In the genomic region with DNA sequence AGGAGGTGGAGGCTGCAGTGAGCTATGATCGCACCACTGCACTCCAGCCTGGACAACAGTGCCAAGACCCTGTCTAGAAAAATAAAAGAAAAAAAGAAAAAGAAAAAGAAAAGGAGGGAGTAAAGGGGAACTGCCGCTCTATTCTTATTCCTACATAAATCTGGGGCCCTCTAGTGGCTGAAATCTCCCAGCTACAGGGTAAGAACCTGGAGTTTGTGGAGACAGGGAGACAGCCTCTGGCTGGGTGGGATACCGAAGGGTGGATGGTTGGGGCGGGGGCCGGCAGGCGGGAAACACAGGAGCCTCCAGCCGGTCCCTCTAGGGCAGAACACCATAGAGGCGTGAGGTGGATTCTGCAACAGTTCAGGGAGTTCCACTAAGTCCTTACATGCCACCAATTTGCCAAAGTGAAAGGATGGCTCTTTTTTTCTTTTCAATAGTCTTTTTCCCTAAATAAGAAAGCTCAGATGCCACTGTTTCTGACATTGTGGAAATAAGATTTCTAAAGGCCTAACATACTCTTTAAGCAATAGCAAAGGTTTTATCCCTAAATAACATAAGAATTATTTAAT, we compare ENCODE assay signal across 8 cellular contexts.
DNase-seq lines count a peak whose midpoint lies in the region; ATAC-seq and TF ChIP-seq lines count a peak whose summit lies in the region.

No MANE protein-coding gene starts in this region.

- H3K4me1 ChIP-seq in adipocyte (ENCODE audit: control insufficient read depth, insufficient read depth, low read length) = no peaks in the 10 kb centered on the region

- ATAC-seq in GM19324 (IDR thresholded peaks at IDR 0.05; ENCODE audit: low FRiP score, unreplicated experiment) (no peak), GM18517 (IDR thresholded peaks at IDR 0.05; ENCODE audit: unreplicated experiment) (no peak), GM21576 (IDR thresholded peaks at IDR 0.05; ENCODE audit: unreplicated experiment) (no peak)

- no peaks in the 10 kb centered on the region for H3K9me3 ChIP-seq in adipocyte (ENCODE audit: control insufficient read depth, low read length)

- H3K9ac ChIP-seq in adipocyte (ENCODE audit: low read length) = no peak overlapping the region

- no peak overlapping the region for H3K27ac ChIP-seq in HL-60 (replicated peaks)

- H3K36me3 ChIP-seq in adipocyte (ENCODE audit: control insufficient read depth, insufficient read depth, low read length, severe bottlenecking) = peaks cover 63% of the 10 kb centered on the region

- peak; percentile 16 for TF ChIP-seq CTCF in HL-60 (IDR thresholded peaks at IDR 0.05; ENCODE audit: insufficient read depth, low read length)

- no peak overlapping the region for H3K4me3 ChIP-seq in HL-60 (replicated peaks; ENCODE audit: insufficient read depth, low read length)
- H3K4me3 ChIP-seq in adipocyte (ENCODE audit: low read length) = no peak overlapping the region

- DNase-seq in CD1c-positive myeloid dendritic cell (ENCODE audit: extremely low spot score) (peak; percentile 19), HL-60 (ENCODE audit: low read depth in 1 of 2, low spot score in 1 of 2) (peak in 1 of 2 experiments; percentile 39), adipocyte (ENCODE audit: low read depth) (peak; percentile 51), iPS-NIHi7 (ENCODE audit: extremely low spot score) (peak; percentile 84), NCI-H774 (lab: John Stamatoyannopoulos, UW) (no peak)

- H3K27me3 ChIP-seq in HL-60 (ENCODE audit: insufficient read depth, poor library complexity, severe bottlenecking) (no peaks in the 10 kb centered on the region), adipocyte (replicated peaks; ENCODE audit: control insufficient read depth, insufficient read depth, low read length) (no peaks in the 10 kb centered on the region)
